In the genomic region with DNA sequence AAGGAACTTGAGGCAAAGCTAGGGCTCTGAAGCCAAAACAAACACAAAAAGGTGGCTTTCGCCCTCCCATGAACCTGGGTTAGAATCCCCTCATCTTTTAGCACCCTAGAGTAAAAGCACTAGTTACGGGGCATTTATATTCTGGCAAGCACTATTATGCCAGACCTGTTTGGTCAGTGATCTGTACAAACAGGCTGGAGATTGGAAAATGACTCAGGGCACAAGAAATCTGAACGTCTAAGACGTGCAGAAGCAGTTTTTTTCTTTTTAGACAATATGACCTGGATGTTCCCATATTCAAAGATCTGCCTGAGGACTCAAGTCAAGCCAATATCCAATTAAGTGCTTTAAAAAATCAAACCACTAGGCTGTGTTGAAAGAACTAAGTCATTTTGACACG, we compare ENCODE assay signal across 14 cellular contexts. TPM values are rescaled to one million over a fixed set of nuclear protein-coding genes. Genes with fewer than 3 reads are reported as not detected.
DNase-seq lines count a peak whose midpoint lies in the region; ATAC-seq and TF ChIP-seq lines count a peak whose summit lies in the region.
"Had no signal": no experiment of that assay in that cellular context is flagged by ENCODE, and none has a peak within 500 bp of the region (broad histone marks: within the 10 kb centered on the region; RNA-seq: fewer than 3 reads in every experiment).

No MANE protein-coding gene starts in this region.

- intact Hi-C loops in activated T-helper 2 cell treated with anti-CD3 and anti-CD28 coated beads, Interferon-gamma antibody, Interleukin-2, Interleukin-4, amounts not matched to agents 10 μg/mL and 5 μg/mL and 100 μg/mL, durations not matched to agents 14 hours and 24 hours and 36 hours (cut with micrococcal nuclease), result no loop called here
- intact Hi-C loops in mucosa of descending colon (cut with DNase I, micrococcal nuclease), result no loop called here

- TF ChIP-seq CTCF in fibroblast of the aortic adventitia (IDR thresholded peaks at IDR 0.05; ENCODE audit: insufficient read depth, low read length), result no peak
- TF ChIP-seq CTCF in mucosa of descending colon (IDR thresholded peaks at IDR 0.05), result no peak

- peak overlapping the region; percentile 100 for H3K27ac ChIP-seq in subcutaneous abdominal adipose tissue (ENCODE audit: low read depth, low read length)
- H3K27ac ChIP-seq: testis had no signal

- H3K4me3 ChIP-seq in fibroblast of the aortic adventitia (ENCODE audit: low read depth, low read length), result peak overlapping the region; percentile 34
- peak overlapping the region; percentile 29 to 98 (median 95) for H3K4me3 ChIP-seq in subcutaneous abdominal adipose tissue (ENCODE audit: low read depth in 1 of 5, low read length in 5 of 5)
- no peak overlapping the region for H3K4me3 ChIP-seq in mucosa of descending colon

- H3K4me1 ChIP-seq in subcutaneous abdominal adipose tissue (ENCODE audit: control insufficient read depth in 5 of 5, insufficient read depth in 5 of 5, low read length in 5 of 5) (peaks cover 31 to 49% (median 42%) of the 10 kb centered on the region in 5 donors), mucosa of descending colon (ENCODE audit: low read depth) (peaks cover 29% of the 10 kb centered on the region)

- H3K27me3 Mint-ChIP-seq in activated T-cell treated with anti-CD3 and anti-CD28 coated beads, Interleukin-2, amount 50 U/mL, for 4 hours (ENCODE audit: low read depth), result no peaks in the 10 kb centered on the region
- H3K27me3 Mint-ChIP-seq in activated T-helper 2 cell treated with anti-CD3 and anti-CD28 coated beads, Interferon-gamma antibody, Interleukin-2, Interleukin-4, amounts not matched to agents 10 μg/mL and 5 μg/mL and 100 μg/mL, durations not matched to agents 14 hours and 24 hours and 36 hours (ENCODE audit: low read depth), result no peaks in the 10 kb centered on the region

- peak overlapping the region; percentile 92 for H3K4me3 Mint-ChIP-seq in activated T-cell treated with anti-CD3 and anti-CD28 coated beads, Interleukin-2, amount 50 U/mL, for 4 hours
- H3K4me3 Mint-ChIP-seq in activated T-helper 2 cell treated with anti-CD3 and anti-CD28 coated beads, Interferon-gamma antibody, Interleukin-2, Interleukin-4, amounts not matched to agents 10 μg/mL and 5 μg/mL and 100 μg/mL, durations not matched to agents 14 hours and 24 hours and 36 hours (ENCODE audit: low read depth), result peak overlapping the region; percentile 94

- H3K9me3 ChIP-seq in subcutaneous abdominal adipose tissue (ENCODE audit: control insufficient read depth in 5 of 5, low read length in 5 of 5) (peaks cover 15 to 31% (median 26%) of the 10 kb centered on the region in 5 donors), mucosa of descending colon (peaks cover 33% of the 10 kb centered on the region)
- H3K9me3 ChIP-seq: testis had no signal

- H3K27ac Mint-ChIP-seq in activated T-helper 2 cell treated with anti-CD3 and anti-CD28 coated beads, Interferon-gamma antibody, Interleukin-2, Interleukin-4, amounts not matched to agents 10 μg/mL and 5 μg/mL and 100 μg/mL, durations not matched to agents 14 hours and 24 hours and 36 hours, result no peak overlapping the region

- H3K36me3 Mint-ChIP-seq in activated T-cell treated with anti-CD3 and anti-CD28 coated beads, Interleukin-2, amount 50 U/mL, for 4 hours (ENCODE audit: insufficient read depth), result peaks cover 28% of the 10 kb centered on the region
- H3K36me3 Mint-ChIP-seq in activated T-helper 2 cell treated with anti-CD3 and anti-CD28 coated beads, Interferon-gamma antibody, Interleukin-2, Interleukin-4, amounts not matched to agents 10 μg/mL and 5 μg/mL and 100 μg/mL, durations not matched to agents 14 hours and 24 hours and 36 hours (ENCODE audit: low read depth), result peaks cover 61% of the 10 kb centered on the region

- peaks cover 12% of the 10 kb centered on the region for H3K9me3 Mint-ChIP-seq in activated T-cell treated with anti-CD3 and anti-CD28 coated beads, Interleukin-2, amount 50 U/mL, for 4 hours
- peaks cover 39% of the 10 kb centered on the region for H3K9me3 Mint-ChIP-seq in activated T-helper 2 cell treated with anti-CD3 and anti-CD28 coated beads, Interferon-gamma antibody, Interleukin-2, Interleukin-4, amounts not matched to agents 10 μg/mL and 5 μg/mL and 100 μg/mL, durations not matched to agents 14 hours and 24 hours and 36 hours

- peaks cover 31 to 52% (median 45%) of the 10 kb centered on the region in 5 donors for H3K36me3 ChIP-seq in subcutaneous abdominal adipose tissue (ENCODE audit: control insufficient read depth in 5 of 5, insufficient read depth in 5 of 5, low read length in 5 of 5)
- H3K36me3 ChIP-seq in mucosa of descending colon (ENCODE audit: low read depth), result peaks cover 15% of the 10 kb centered on the region

- H3K9ac ChIP-seq in subcutaneous abdominal adipose tissue (ENCODE audit: low read length in 5 of 5), result peak overlapping the region in 2 of 5 donors; percentile 37 to 54

- H3K27me3 ChIP-seq in subcutaneous abdominal adipose tissue (ENCODE audit: control insufficient read depth in 5 of 5, insufficient read depth in 4 of 5, low read length in 5 of 5), result peaks cover 0 to 7% (median 0%) of the 10 kb centered on the region in 5 donors
- H3K27me3 ChIP-seq: testis had no signal

- DNase-seq in activated T-cell treated with anti-CD3 and anti-CD28 coated beads, Interleukin-2, amount 50 U/mL, for 4 hours, result no peak
- DNase-seq in activated T-cell treated with anti-CD3 and anti-CD28 coated beads, Interleukin-2, amount 50 U/mL, for 1 hour, result no peak
- no peak for DNase-seq in activated T-helper 2 cell treated with anti-CD3 and anti-CD28 coated beads, Interferon-gamma antibody, Interleukin-2, Interleukin-4, amounts not matched to agents 10 μg/mL and 5 μg/mL and 100 μg/mL, durations not matched to agents 14 hours and 24 hours and 36 hours (ENCODE audit: low spot score)
- no peak for DNase-seq in fibroblast of the aortic adventitia (ENCODE audit: low read depth)
- DNase-seq in MV-4-11 (lab: John Stamatoyannopoulos, UW), result no peak
- DNase-seq in ecto neural progenitor cell (ENCODE audit: low spot score), result no peak
- no peak for DNase-seq in mucosa of descending colon
- DNase-seq: activated effector memory CD4-positive, alpha-beta T cell treated with anti-CD3 and anti-CD28 coated beads, Interleukin-2, amount 50 U/mL, for 16 hours; effector memory CD4-positive, alpha-beta T cell; NCI-H1092 treated with DMSO at 0.1 percent for 48 hours; NCI-H774; T1000; testis had no signal

- peaks cover 29% of the 10 kb centered on the region for H3K4me1 Mint-ChIP-seq in activated T-cell treated with anti-CD3 and anti-CD28 coated beads, Interleukin-2, amount 50 U/mL, for 4 hours (ENCODE audit: low read depth)
- H3K4me1 Mint-ChIP-seq in activated T-helper 2 cell treated with anti-CD3 and anti-CD28 coated beads, Interferon-gamma antibody, Interleukin-2, Interleukin-4, amounts not matched to agents 10 μg/mL and 5 μg/mL and 100 μg/mL, durations not matched to agents 14 hours and 24 hours and 36 hours (ENCODE audit: low read depth), result peaks cover 28% of the 10 kb centered on the region

- no peak for ATAC-seq in activated T-cell treated with anti-CD3 and anti-CD28 coated beads, Interleukin-2, amount 50 U/mL, for 4 hours
- no peak for ATAC-seq in mucosa of descending colon

RNA-seq across cellular contexts. Expression of a gene that starts 3.0 kb away (rescaled TPM):
- total RNA-seq in activated T-cell treated with anti-CD3 and anti-CD28 coated beads, Interleukin-2, amount 50 U/mL, for 4 hours, result 1 to 10 TPM; 3.1 to 4.7 (median 4.3) TPM
- total RNA-seq in activated T-helper 2 cell treated with anti-CD3 and anti-CD28 coated beads, Interferon-gamma antibody, Interleukin-2, Interleukin-4, amounts not matched to agents 10 μg/mL and 5 μg/mL and 100 μg/mL, durations not matched to agents 14 hours and 24 hours and 36 hours, result 4.9 and 6.1 TPM in 2 replicates
- 30.5 and 115 TPM in 2 replicates for total RNA-seq in fibroblast of the aortic adventitia (ENCODE audit: low replicate concordance)
- 10 to 100 TPM; 10.1 to 15.2 (median 11.4) TPM for total RNA-seq in mucosa of descending colon

RNA-seq across cellular contexts. Expression of a gene that starts 22.5 kb away (rescaled TPM):
- 100 to 1,000 TPM; 253 to 269 (median 254) TPM for total RNA-seq in activated T-cell treated with anti-CD3 and anti-CD28 coated beads, Interleukin-2, amount 50 U/mL, for 4 hours
- total RNA-seq in activated T-helper 2 cell treated with anti-CD3 and anti-CD28 coated beads, Interferon-gamma antibody, Interleukin-2, Interleukin-4, amounts not matched to agents 10 μg/mL and 5 μg/mL and 100 μg/mL, durations not matched to agents 14 hours and 24 hours and 36 hours, result 231 and 237 TPM in 2 replicates
- total RNA-seq in fibroblast of the aortic adventitia (ENCODE audit: low replicate concordance) (83.4 and 182 TPM in 2 replicates), mucosa of descending colon (100 to 1,000 TPM in 1 of 3 donors, 10 to 100 TPM in 2; 84.0 to 108 (median 96.6) TPM)

RNA-seq across cellular contexts. Expression of a gene that starts 58.0 kb away (rescaled TPM):
- 1 to 10 TPM; 1.6 to 2.6 (median 2.1) TPM for total RNA-seq in activated T-cell treated with anti-CD3 and anti-CD28 coated beads, Interleukin-2, amount 50 U/mL, for 4 hours
- 3.3 and 5.6 TPM in 2 replicates for total RNA-seq in activated T-helper 2 cell treated with anti-CD3 and anti-CD28 coated beads, Interferon-gamma antibody, Interleukin-2, Interleukin-4, amounts not matched to agents 10 μg/mL and 5 μg/mL and 100 μg/mL, durations not matched to agents 14 hours and 24 hours and 36 hours
- total RNA-seq in fibroblast of the aortic adventitia (ENCODE audit: low replicate concordance) (22.8 and 44.9 TPM in 2 replicates), mucosa of descending colon (100 to 1,000 TPM in 2 of 3 donors, 10 to 100 TPM in 1; 95.7 to 200 (median 125) TPM)
